In the genomic region with DNA sequence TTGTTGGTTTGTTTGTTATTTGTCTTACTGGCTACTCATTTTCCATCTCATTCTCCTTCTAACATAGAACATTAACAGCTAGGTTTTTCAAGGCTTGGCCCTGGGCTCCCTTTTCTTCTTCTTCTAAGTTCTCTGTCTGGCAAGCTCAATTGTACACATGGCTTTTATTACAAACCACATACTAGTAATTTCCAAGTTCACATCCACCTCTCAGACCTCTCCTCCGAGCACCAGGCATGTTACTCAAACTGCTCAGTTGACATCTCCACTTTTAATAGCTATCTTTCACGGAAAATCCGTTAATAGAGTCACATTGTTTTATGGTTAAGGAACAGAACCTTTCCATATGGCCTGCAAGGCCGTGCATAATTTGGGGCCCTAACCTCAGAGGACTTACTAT, we compare ENCODE assay signal across 16 cellular contexts.
DNase-seq lines count a peak whose midpoint lies in the region; FAIRE-seq and TF ChIP-seq lines count a peak whose summit lies in the region.
"Had no signal": no experiment of that assay in that cellular context is flagged by ENCODE, and none has a peak within 500 bp of the region (broad histone marks: within the 10 kb centered on the region; RNA-seq: fewer than 3 reads in every experiment).

No MANE protein-coding gene starts in this region.

- no peaks in the 10 kb centered on the region for H3K79me2 ChIP-seq in OCI-LY3 (ENCODE audit: low read length)
- no peaks in the 10 kb centered on the region for H3K79me2 ChIP-seq in PC-9 (ENCODE audit: low read depth)

- intact Hi-C loops in PC-9 (cut with micrococcal nuclease; ENCODE audit: unreplicated experiment): no loop called here

- H3K4me3 ChIP-seq in OCI-LY3 (ENCODE audit: low read length) (no peak overlapping the region), PC-9 (no peak overlapping the region)

- H4K20me1 ChIP-seq in OCI-LY3 (ENCODE audit: insufficient read depth, low read length) (no peaks in the 10 kb centered on the region), PC-9 (ENCODE audit: insufficient read depth) (no peaks in the 10 kb centered on the region)

- peaks cover 7% of the 10 kb centered on the region for H3K4me1 ChIP-seq in OCI-LY3 (ENCODE audit: low read length)
- no peaks in the 10 kb centered on the region for H3K4me1 ChIP-seq in PC-9 (replicated peaks; ENCODE audit: insufficient read depth)

- H3K27me3 ChIP-seq in OCI-LY3 (ENCODE audit: low read depth, low read length) (no peaks in the 10 kb centered on the region), PC-9 (ENCODE audit: insufficient read depth, low read depth) (no peaks in the 10 kb centered on the region)

- TF ChIP-seq CTCF in OCI-LY3 (IDR thresholded peaks at IDR 0.05; ENCODE audit: low read depth, low read length): no peak
- no peak for TF ChIP-seq CTCF in PC-9 (conservative IDR thresholded peaks at IDR 0.05)

- DNase-seq in AG08395 (ENCODE audit: low spot score) (peak; percentile 31), GM04503 (ENCODE audit: low read depth) (peak; percentile 34), fibroblast of the conjunctiva (ENCODE audit: low read depth) (peak; percentile 48), NCI-H2171 (lab: John Stamatoyannopoulos, UW) (no peak), GM19239 (ENCODE audit: insufficient read length, low spot score) (no peak), PC-9 (no peak)
- no peak for DNase-seq in stimulated activated CD4-positive, alpha-beta T cell treated with anti-CD3 and anti-CD28 coated beads, Interleukin-12 subunit alpha, Interleukin-12 subunit beta, amount 100 ng/mL, for 4 hours
- DNase-seq: 8988T, COR-L47, GOT3, MV-4-11, NCI-H1436, NCI-H2029 treated with DMSO at 0.1 percent for 48 hours, NCI-H510A, NCI-H774 had no signal

- H3K27ac ChIP-seq in OCI-LY3 (ENCODE audit: low read length) (no peak overlapping the region), PC-9 (no peak overlapping the region)

- CTCF ChIA-PET in PC-9 (lab: Charles Lee): no interaction called here

- no peak overlapping the region for H3K9ac ChIP-seq in OCI-LY3 (ENCODE audit: low read length)

- H3F3A ChIP-seq in PC-9 (ENCODE audit: insufficient read depth, low read depth): no peaks in the 10 kb centered on the region

- no peak overlapping the region for H3K4me2 ChIP-seq in OCI-LY3 (ENCODE audit: low read length)
- no peak overlapping the region for H3K4me2 ChIP-seq in PC-9

- H3K9me2 ChIP-seq in PC-9 (ENCODE audit: insufficient read depth): no peaks in the 10 kb centered on the region

- H3K9me3 ChIP-seq in OCI-LY3 (ENCODE audit: insufficient read depth, low read length) (no peaks in the 10 kb centered on the region), PC-9 (ENCODE audit: insufficient read depth, low read depth) (no peaks in the 10 kb centered on the region)

- H3K36me3 ChIP-seq in OCI-LY3 (replicated peaks; ENCODE audit: low read depth, low read length) (no peaks in the 10 kb centered on the region), PC-9 (ENCODE audit: low read depth) (no peaks in the 10 kb centered on the region)

- no TSS peak for BruUV-seq in PC-9 (replicated peaks; lab: Mats Ljungman, UMichigan)

- no peak for FAIRE-seq in GM19239 (lab: Jason Lieb, UNC)

- H2AFZ ChIP-seq in OCI-LY3 (ENCODE audit: low read depth, low read length) (peak overlapping the region; percentile 23; the same call in 1 of the 2 replicates), PC-9 (no peak overlapping the region)

- POLR2A ChIA-PET in PC-9 (lab: Charles Lee; ENCODE audit: unreplicated experiment): no interaction called here

Comparison
In these comparisons a context has a peak if more than half of its experiments do, and no peak if none do; other contexts are left out.
1. DNase-seq: peak in AG08395 (single experiment), GM04503 (single experiment) and fibroblast of the conjunctiva (single experiment); none in NCI-H2171 (single experiment), GM19239 (single experiment), PC-9 (0 of 2) and stimulated activated CD4-positive, alpha-beta T cell treated with anti-CD3 and anti-CD28 coated beads, Interleukin-12 subunit alpha, Interleukin-12 subunit beta, amount 100 ng/mL, for 4 hours (single experiment).